9 cellular contexts compared by ENCODE assay signal in genomic region chr1:92538413-92539061, GRCh38. TPM values are rescaled to one million over a fixed set of nuclear protein-coding genes. Genes with fewer than 3 reads are reported as not detected.
DNase-seq lines count a peak whose midpoint lies in the region; ATAC-seq, FAIRE-seq and TF ChIP-seq lines count a peak whose summit lies in the region.
"Had no signal": no experiment of that assay in that cellular context is flagged by ENCODE, and none has a peak within 500 bp of the region (broad histone marks: within the 10 kb centered on the region; RNA-seq: fewer than 3 reads in every experiment).

No MANE protein-coding gene starts in this region.

- H3K4me3 ChIP-seq in GM12864 (ENCODE audit: low read depth, low read length) (no peak overlapping the region), GM12878 (peak overlapping the region; percentile 4; the same call in 1 of the 2 replicates), foreskin fibroblast (ENCODE audit: low read depth in 1 of 2, low read length in 2 of 2) (no peak overlapping the region)
- H3K4me3 ChIP-seq: thoracic aorta had no signal

- FAIRE-seq in GM12878 (lab: Jason Lieb, UNC) = no peak

- peaks cover 14% of the 10 kb centered on the region for H3K4me1 ChIP-seq in GM12878 (ENCODE audit: control insufficient read depth, insufficient read depth, low read length)

- ATAC-seq in GM21381 (IDR thresholded peaks at IDR 0.05; ENCODE audit: unreplicated experiment) (peak; percentile 57), HG03460 (IDR thresholded peaks at IDR 0.05; ENCODE audit: unreplicated experiment) (peak; percentile 57), GM12878 (peak; percentile 75)

- peak; percentile 36; the same call in 1 of the 2 replicates for TF ChIP-seq POLR2A in GM12878 (IDR thresholded peaks at IDR 0.05; ENCODE audit: low read depth, low read length)

- TF ChIP-seq CTCF in GM12864 (IDR thresholded peaks at IDR 0.05; ENCODE audit: low read depth, low read length, missing control alignments) (no peak), GM12878 (IDR thresholded peaks at IDR 0.05 in 2 of 3, conservative IDR thresholded peaks at IDR 0.05 in 1 of 3; ENCODE audit: control insufficient read depth in 2 of 3, extremely low read depth in 1 of 3, insufficient read depth in 1 of 3, low read depth in 3 of 3, low read length in 3 of 3) (no peak), foreskin fibroblast (IDR thresholded peaks at IDR 0.05; ENCODE audit: low read depth, low read length) (no peak)

- no peak for TF ChIP-seq RAD21 in GM12878 (IDR thresholded peaks at IDR 0.05; ENCODE audit: insufficient read depth, low read depth, low read length)

- no peaks in the 10 kb centered on the region for H3K79me2 ChIP-seq in GM12878 (ENCODE audit: control insufficient read depth, insufficient read depth, low read length)

- RAD21 ChIA-PET in GM12878 (lab: Charles Lee; ENCODE audit: unreplicated experiment) = interaction anchor here (1.0 to 3.6 kb wide), 17 partner anchors 15 to 228 kb away, joined by 3 to 138 read pairs (median 9); partner anchors contain the start of gene GFI1

- peak; percentile 51 for DNase-seq in GM12864 (ENCODE audit: low read depth)
- peak; percentile 51 for DNase-seq in GM12878 (ENCODE audit: low read depth, low spot score)
- DNase-seq in COR-L47 (lab: John Stamatoyannopoulos, UW) = no peak
- no peak for DNase-seq in SKM-1 treated with dmso at 0.1 percent for 144 hours (lab: John Stamatoyannopoulos, UW; ENCODE audit: unreplicated experiment)
- DNase-seq in H4 (ENCODE audit: low spot score) = no peak
- no peak for DNase-seq in foreskin fibroblast

- peak; percentile 60 to 84; a peak in 3 of 4 replicates for TF ChIP-seq EP300 in GM12878 (IDR thresholded peaks at IDR 0.05; ENCODE audit: borderline replicate concordance in 1 of 2, control insufficient read depth in 1 of 2, low read depth in 2 of 2, low read length in 2 of 2)

- no peaks in the 10 kb centered on the region for H4K20me1 ChIP-seq in GM12878 (ENCODE audit: control insufficient read depth, insufficient read depth)

- H3K27me3 ChIP-seq in GM12878 (replicated peaks in 1 of 2; ENCODE audit: control insufficient read depth in 2 of 2, insufficient read depth in 2 of 2, low read length in 1 of 2) = no peaks in the 10 kb centered on the region

- BruUV-seq in GM12878 (replicated peaks; lab: Mats Ljungman, UMichigan) = no TSS peak

- POLR2A ChIA-PET in GM12878 (lab: Charles Lee) = interaction anchor here (0.6 to 3.6 kb wide), 12 partner anchors 16 to 640 kb away, joined by 3 to 77 read pairs (median 5); partner anchors contain the start of gene GFI1

- WGBS in GM12878 (ENCODE audit: insufficient coverage, insufficient replicate concordance, low lambda C conversion rate, missing lambda C conversion rate) = 0% methylated on average over 2 of the region's 2 CpGs

- peak overlapping the region; percentile 84 for H3K4me2 ChIP-seq in GM12878 (ENCODE audit: control insufficient read depth, insufficient read depth)

- in situ Hi-C loops in GM12878 (cut with MboI) = no loop called here

- peak overlapping the region; percentile 30 for H2AFZ ChIP-seq in GM12878 (ENCODE audit: control insufficient read depth, low read depth, low read length)

- peak overlapping the region; percentile 79 for H3K27ac ChIP-seq in GM12878 (ENCODE audit: control insufficient read depth, insufficient read depth)
- H3K27ac ChIP-seq: thoracic aorta had no signal

- H3K9ac ChIP-seq in GM12878 (ENCODE audit: control insufficient read depth, insufficient read depth, low read length) = peak overlapping the region; percentile 46; the same call in 1 of the 2 replicates

- SMC1A ChIA-PET in GM12878 (lab: Charles Lee; ENCODE audit: uncharacterized antibody, unreplicated experiment) = interaction anchor here (0.5 to 3.6 kb wide), 30 partner anchors 11 to 238 kb away, joined by 3 to 100 read pairs (median 8); partner anchors contain the start of gene GFI1

- intact Hi-C loops in GM12878 (cut with micrococcal nuclease; ENCODE audit: unreplicated experiment) = loop anchor here (1.0 to 5.0 kb wide), 2 partner anchors 46 to 241 kb away; partner anchors contain the start of genes GLMN and RPAP2

- no peaks in the 10 kb centered on the region for H3K9me3 ChIP-seq in GM12878 (replicated peaks; ENCODE audit: control insufficient read depth, insufficient read depth, low read length)
- H3K9me3 ChIP-seq: thoracic aorta had no signal

- no peaks in the 10 kb centered on the region for H3K36me3 ChIP-seq in GM12878 (ENCODE audit: control insufficient read depth in 2 of 2, insufficient read depth in 2 of 2, low read length in 1 of 2)
- H3K36me3 ChIP-seq: thoracic aorta had no signal

- CTCF ChIA-PET in GM12878 (lab: Yijun Ruan, JAX) = interaction anchor here (0.6 to 5.9 kb wide), 18 partner anchors 18 to 539 kb away, joined by 3 to 60 read pairs (median 6); partner anchors contain the start of gene GFI1

TF ChIP-seq in GM12878, 131 proteins besides CTCF, POLR2A, EP300 and RAD21 (continues in another document):
- TF ChIP-seq HCFC1 (IDR thresholded peaks at IDR 0.05; ENCODE audit: low read length) = no peak
- no peak for TF ChIP-seq ZBTB4 (CRISPR knock-in tag; IDR thresholded peaks at IDR 0.05)
- no peak for TF ChIP-seq ELK1 (IDR thresholded peaks at IDR 0.05; ENCODE audit: low read depth, low read length)
- TF ChIP-seq E2F4 (IDR thresholded peaks at IDR 0.05; ENCODE audit: low read depth, low read length) = no peak
- TF ChIP-seq ZNF384 (IDR thresholded peaks at IDR 0.05; ENCODE audit: borderline replicate concordance, low read depth, low read length) = 0 out of 2 replicates have a peak, but pooled peaks have one; percentile 20
- no peak for TF ChIP-seq SUPT20H (IDR thresholded peaks at IDR 0.05; ENCODE audit: borderline replicate concordance, control insufficient read depth, low read depth, low read length)

RNA-seq across cellular contexts. Expression of gene GFI1, which starts 51.8 kb away (rescaled TPM):
- 32.5 and 37.0 TPM in 2 replicates for total RNA-seq in GM12878 (2013; cell fraction: nucleolus; rRNA removed)
- total RNA-seq in GM12878 (2014; rRNA removed) = 11.2 and 11.9 TPM in 2 replicates
- total RNA-seq in GM12878 (2014; rRNA removed; fragmentation: Illumina TruSeq; extraction: Trizol) = 7.1 and 7.3 TPM in 2 replicates
- 12.4 and 13.0 TPM in 2 replicates for total RNA-seq in GM12878 (2021)
- 3.1 TPM for polyA plus RNA-seq in GM12878 (2011; ENCODE audit: low read depth)
- 14.1 and 18.3 TPM in 2 replicates for polyA plus RNA-seq in GM12878 (2011; rRNA removed)
- 19.1 and 25.6 TPM in 2 replicates for polyA plus RNA-seq in GM12878 (2011; cell fraction: cytosol; rRNA removed)
- 71.3 and 78.7 TPM in 2 replicates for polyA plus RNA-seq in GM12878 (2011; cell fraction: nucleus; rRNA removed)
- 3.7 and 5.5 TPM in 2 replicates for polyA plus RNA-seq in GM12878 (2012)
- polyA plus RNA-seq in GM12878 (2014; fragmentation: Illumina TruSeq; extraction: Trizol) = 6.9 and 7.1 TPM in 2 replicates
- 1 to 10 TPM; 1.8 to 2.2 TPM for polyA plus RNA-seq in GM12878 (2014; fragmentation: Nextera tagmentation; extraction: Ambion mirVana)
- polyA plus RNA-seq in GM12878 (2014; rRNA removed) = 9.5 and 11.6 TPM in 2 replicates
- polyA plus RNA-seq in GM12878 (2016; fragmentation: Nextera tagmentation; extraction: Ambion mirVana) = 1 to 10 TPM; 6.0 to 7.5 TPM
- polyA minus RNA-seq in GM12878 (2011; rRNA and poly(A)+ RNA removed) = 23.6 and 29.8 TPM in 2 replicates
- polyA minus RNA-seq in GM12878 (2011; cell fraction: cytosol; rRNA and poly(A)+ RNA removed) = 10.5 and 13.4 TPM in 2 replicates
- polyA minus RNA-seq in GM12878 (2011; cell fraction: nucleus; rRNA and poly(A)+ RNA removed) = 25.0 and 43.4 TPM in 2 replicates
- 0.17 and 0.80 TPM in 2 replicates for total RNA-seq in H4 (2014; rRNA removed; shearing (Covaris generic))

Comparison
In these comparisons a context has a peak if more than half of its experiments do, and no peak if none do; other contexts are left out.
1. DNase-seq: peak in GM12864 (single experiment) and GM12878 (single experiment); none in COR-L47 (single experiment), SKM-1 treated with dmso at 0.1 percent for 144 hours (single experiment), H4 (single experiment) and foreskin fibroblast (0 of 2).
2. Peak in every context shown above with its lines, with median percentiles within 50 percentile points of each other: ATAC-seq.